Comparison of ENCODE assay signal across 22 cellular contexts in the genomic region with DNA sequence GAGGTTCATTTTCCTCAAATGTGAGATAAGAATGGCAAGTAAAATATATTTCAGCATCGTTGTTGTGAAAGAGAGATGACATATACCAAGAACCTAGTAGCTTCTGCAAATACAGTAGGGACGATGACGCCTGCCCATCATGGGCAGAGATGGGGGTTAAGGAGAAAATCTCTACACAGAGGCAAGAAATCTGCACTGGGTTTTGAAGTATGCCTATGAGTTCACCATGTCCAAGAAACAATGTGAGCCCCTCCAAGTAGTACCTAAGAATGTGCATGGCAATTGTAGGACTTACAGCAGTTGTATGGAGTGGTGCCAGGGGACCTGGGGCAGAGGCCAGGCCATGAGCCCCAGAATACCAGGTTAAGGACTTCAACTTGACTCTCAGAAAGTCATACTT.
"Had no signal": no experiment of that assay in that cellular context is flagged by ENCODE, and none has a peak within 500 bp of the region (broad histone marks: within the 10 kb centered on the region; RNA-seq: fewer than 3 reads in every experiment).

No MANE protein-coding gene starts in this region.

- H3K4me2 ChIP-seq: hepatocyte had no signal

- H3K27me3 ChIP-seq: colonic mucosa, dorsolateral prefrontal cortex, foreskin keratinocyte, gastrocnemius medialis, hepatocyte had no signal

- H3K4me3 ChIP-seq: colonic mucosa, coronary artery, dorsolateral prefrontal cortex, esophagus squamous epithelium, gastrocnemius medialis, gastroesophageal sphincter, heart left ventricle, heart right ventricle, hepatocyte had no signal

- ATAC-seq: effector memory CD8-positive, alpha-beta T cell; esophagus mucosa; foreskin keratinocyte; gastrocnemius medialis; gastroesophageal sphincter; heart left ventricle; heart right ventricle had no signal

- H3K27ac ChIP-seq: colonic mucosa, coronary artery, dorsolateral prefrontal cortex, epithelial cell of prostate, esophagus squamous epithelium, foreskin keratinocyte, gastrocnemius medialis, gastroesophageal sphincter, heart left ventricle, heart right ventricle, hepatocyte had no signal

- H3K79me2 ChIP-seq: hepatocyte had no signal

- H3K36me3 ChIP-seq: colonic mucosa, esophagus squamous epithelium, gastrocnemius medialis, gastroesophageal sphincter, heart left ventricle, heart right ventricle had no signal

- DNase-seq: colonic mucosa; cortex of kidney; dermis blood vessel endothelial cell; effector CD4-positive, alpha-beta T cell; effector CD8-positive, alpha-beta T cell; effector memory CD4-positive, alpha-beta T cell; effector memory CD8-positive, alpha-beta T cell; erythroblast; esophagus squamous epithelium; foreskin fibroblast; foreskin keratinocyte; foreskin melanocyte; gastrocnemius medialis; head of caudate nucleus; heart left ventricle; heart right ventricle had no signal

- H3K9me3 ChIP-seq: colonic mucosa, esophagus squamous epithelium, gastrocnemius medialis, gastroesophageal sphincter, heart left ventricle, heart right ventricle had no signal

- H3K4me1 ChIP-seq: colonic mucosa, esophagus squamous epithelium, foreskin keratinocyte, gastrocnemius medialis, gastroesophageal sphincter, heart left ventricle, heart right ventricle had no signal

- H2AFZ ChIP-seq: hepatocyte had no signal
